In the genomic region with DNA sequence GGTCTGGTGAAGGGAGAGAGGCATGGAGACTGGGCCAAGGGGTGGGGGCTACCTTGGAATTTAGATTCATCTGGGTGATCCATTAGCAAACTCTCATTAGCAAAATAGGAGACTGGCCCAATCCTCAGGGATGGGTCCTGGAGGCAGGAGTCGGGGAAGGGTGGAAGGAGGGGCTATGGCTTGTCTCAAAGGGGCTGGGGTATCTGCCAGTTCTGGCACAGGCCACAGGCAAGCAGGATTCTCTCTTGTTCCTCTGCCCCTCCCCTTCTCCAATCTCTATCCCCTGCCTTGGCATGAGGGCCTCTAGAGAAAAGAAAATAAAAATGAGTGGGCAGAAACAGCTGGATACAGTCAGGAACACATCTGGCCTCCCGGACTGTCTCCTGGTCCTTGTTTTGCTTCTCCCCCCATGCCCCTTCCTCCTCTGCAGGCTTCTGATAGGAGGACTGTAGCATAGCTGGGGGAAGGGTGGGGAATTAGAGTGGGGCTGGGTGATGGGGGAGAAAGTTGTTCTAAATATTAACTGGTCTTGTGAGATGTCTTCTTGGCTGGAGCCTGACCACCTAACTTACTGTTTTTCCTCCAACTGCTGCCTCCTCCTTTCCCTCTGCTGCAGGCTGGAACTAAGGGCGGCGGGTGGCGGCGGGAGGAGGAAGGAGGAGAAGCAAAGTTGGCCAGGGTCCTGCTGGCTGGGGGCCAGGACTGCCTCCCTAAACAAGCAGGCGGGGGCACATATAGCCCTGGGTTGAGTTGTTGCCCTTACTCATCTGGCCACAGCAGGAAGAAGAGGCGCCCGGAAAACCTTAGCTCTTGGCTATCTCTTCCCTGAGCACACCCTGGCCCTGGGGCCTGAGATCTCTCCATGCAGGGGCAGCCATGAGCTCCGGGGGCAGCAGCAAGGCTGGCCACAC, we compare ENCODE assay signal across 9 cellular contexts. TPM values are rescaled to one million over a fixed set of nuclear protein-coding genes. Genes with fewer than 3 reads are reported as not detected.
A peak's percentile ranks its signal among the peaks of the same experiment; 100 is the strongest.
DNase-seq lines count a peak whose midpoint lies in the region; ATAC-seq and TF ChIP-seq lines count a peak whose summit lies in the region.
"Had no signal": no experiment of that assay in that cellular context is flagged by ENCODE, and none has a peak within 500 bp of the region (broad histone marks: within the 10 kb centered on the region; RNA-seq: fewer than 3 reads in every experiment).

No MANE protein-coding gene starts in this region.

- BruUV-seq in mammary epithelial cell (replicated peaks; lab: Mats Ljungman, UMichigan) = no TSS peak

- TF ChIP-seq CTCF in mammary epithelial cell (conservative IDR thresholded peaks at IDR 0.05 in 1 of 2, IDR thresholded peaks at IDR 0.05 in 1 of 2; ENCODE audit: extremely low read depth in 1 of 2, insufficient read depth in 1 of 2, low read depth in 1 of 2, low read length in 2 of 2) (no peak), lower leg skin (IDR thresholded peaks at IDR 0.05) (no peak), uterus (IDR thresholded peaks at IDR 0.05) (no peak)

- TF ChIP-seq POLR2A in lower leg skin (IDR thresholded peaks at IDR 0.05) = no peak
- peak in 1 of 2 donors; percentile 29 for TF ChIP-seq POLR2A in uterus (IDR thresholded peaks at IDR 0.05)

- H3K9me3 ChIP-seq in mammary epithelial cell (replicated peaks; ENCODE audit: insufficient read depth, low read length) = no peaks in the 10 kb centered on the region
- no peaks in the 10 kb centered on the region for H3K9me3 ChIP-seq in uterus
- H3K9me3 ChIP-seq: BLaER1 had no signal

- H3K27ac ChIP-seq in mammary epithelial cell (ENCODE audit: insufficient read depth, low read depth, low read length) (no peak overlapping the region), uterus (peak overlapping the region; percentile 80 to 81)
- H3K27ac ChIP-seq: BLaER1 had no signal

- no peaks in the 10 kb centered on the region for H3K36me3 ChIP-seq in mammary epithelial cell (ENCODE audit: insufficient read depth, low read length)
- H3K36me3 ChIP-seq in uterus = no peaks in the 10 kb centered on the region
- H3K36me3 ChIP-seq: BLaER1 had no signal

- peak overlapping the region; percentile 69 for H2AFZ ChIP-seq in mammary epithelial cell (ENCODE audit: low read depth, low read length)

- H3K27me3 ChIP-seq in mammary epithelial cell (ENCODE audit: insufficient read depth, low read length) = no peaks in the 10 kb centered on the region
- no peaks in the 10 kb centered on the region for H3K27me3 ChIP-seq in uterus

- peak overlapping the region; percentile 58 for H3K27ac Mint-ChIP-seq in activated naive CD4-positive, alpha-beta T cell treated with anti-CD3 and anti-CD28 coated beads for 36 hours
- no peak overlapping the region for H3K27ac Mint-ChIP-seq in activated CD4-positive, alpha-beta T cell treated with anti-CD3 and anti-CD28 coated beads, Interleukin-2, amount 10 ng/mL, durations not matched to agents 24 days and 14 days

- peak overlapping the region; percentile 71 for H3K4me2 ChIP-seq in mammary epithelial cell (ENCODE audit: insufficient read depth, low read depth, low read length)
- H3K4me2 ChIP-seq: BLaER1 had no signal

- H3K4me1 ChIP-seq in mammary epithelial cell (ENCODE audit: insufficient read depth, low read length) = peaks cover 2% of the 10 kb centered on the region
- H3K4me1 ChIP-seq in uterus = peaks cover 0 to 4% of the 10 kb centered on the region in 2 donors

- WGBS in mammary epithelial cell (ENCODE audit: low coverage, missing lambda C conversion rate) = 19% methylated on average over 8 of the region's 10 CpGs
- WGBS in lower leg skin, 2 donors = 7 to 22% methylated on average over 9 of the region's 10 CpGs

- H3K4me3 Mint-ChIP-seq in activated naive CD4-positive, alpha-beta T cell treated with anti-CD3 and anti-CD28 coated beads for 36 hours = no peak overlapping the region
- H3K4me3 Mint-ChIP-seq in activated CD4-positive, alpha-beta T cell treated with anti-CD3 and anti-CD28 coated beads, Interleukin-2, amount 10 ng/mL, durations not matched to agents 24 days and 14 days = no peak overlapping the region

- in situ Hi-C loops in mammary epithelial cell (cut with MboI; ENCODE audit: low sequenced_read_pairs in 2 of 2) = loop anchor here (10.0 to 25.0 kb wide), 3 partner anchors 397 to 1149 kb away; no protein-coding TSS in a partner anchor

- intact Hi-C loops in activated naive CD4-positive, alpha-beta T cell treated with anti-CD3 and anti-CD28 coated beads for 36 hours (cut with micrococcal nuclease) = no loop called here
- intact Hi-C loops in mammary epithelial cell (cut with micrococcal nuclease) = no loop called here
- intact Hi-C loops in lower leg skin (cut with DNase I; ENCODE audit: low total_unique reads) = loop anchor here (10.0 kb wide), 1 partner anchor 137 kb away; no protein-coding TSS in a partner anchor
- intact Hi-C loops in uterus (cut with DNase I; ENCODE audit: low total_unique reads) = no loop called here
- intact Hi-C loops in activated CD4-positive, alpha-beta T cell treated with anti-CD3 and anti-CD28 coated beads, Interleukin-2, amount 10 ng/mL, durations not matched to agents 24 days and 14 days (cut with micrococcal nuclease) = loop anchor here (10.0 kb wide), 1 partner anchor 527 kb away; no protein-coding TSS in a partner anchor

- no peaks in the 10 kb centered on the region for H3K36me3 Mint-ChIP-seq in activated naive CD4-positive, alpha-beta T cell treated with anti-CD3 and anti-CD28 coated beads for 36 hours (ENCODE audit: low read depth)
- no peaks in the 10 kb centered on the region for H3K36me3 Mint-ChIP-seq in activated CD4-positive, alpha-beta T cell treated with anti-CD3 and anti-CD28 coated beads, Interleukin-2, amount 10 ng/mL, durations not matched to agents 24 days and 14 days (ENCODE audit: low read depth)

- H3K27me3 Mint-ChIP-seq in activated naive CD4-positive, alpha-beta T cell treated with anti-CD3 and anti-CD28 coated beads for 36 hours (ENCODE audit: low read depth) = no peaks in the 10 kb centered on the region
- H3K27me3 Mint-ChIP-seq in activated CD4-positive, alpha-beta T cell treated with anti-CD3 and anti-CD28 coated beads, Interleukin-2, amount 10 ng/mL, durations not matched to agents 24 days and 14 days = no peaks in the 10 kb centered on the region

- ATAC-seq in HG03280 (IDR thresholded peaks at IDR 0.05; ENCODE audit: unreplicated experiment) (no peak), HG02852 (IDR thresholded peaks at IDR 0.05; ENCODE audit: unreplicated experiment) (no peak)

- H3K9me3 Mint-ChIP-seq in activated naive CD4-positive, alpha-beta T cell treated with anti-CD3 and anti-CD28 coated beads for 36 hours = no peaks in the 10 kb centered on the region
- H3K9me3 Mint-ChIP-seq in activated CD4-positive, alpha-beta T cell treated with anti-CD3 and anti-CD28 coated beads, Interleukin-2, amount 10 ng/mL, durations not matched to agents 24 days and 14 days = no peaks in the 10 kb centered on the region

- no peaks in the 10 kb centered on the region for H3K4me1 Mint-ChIP-seq in activated naive CD4-positive, alpha-beta T cell treated with anti-CD3 and anti-CD28 coated beads for 36 hours (ENCODE audit: low read depth)
- peaks cover under 1% of the 10 kb centered on the region for H3K4me1 Mint-ChIP-seq in activated CD4-positive, alpha-beta T cell treated with anti-CD3 and anti-CD28 coated beads, Interleukin-2, amount 10 ng/mL, durations not matched to agents 24 days and 14 days

- H3K9ac ChIP-seq in mammary epithelial cell (ENCODE audit: insufficient read depth, low read length) = no peak overlapping the region
- H3K9ac ChIP-seq: BLaER1 had no signal

- peak overlapping the region in 1 of 3 experiments; percentile 25 for H3K4me3 ChIP-seq in mammary epithelial cell (replicated peaks in 1 of 3; ENCODE audit: insufficient read depth in 1 of 3, low read depth in 2 of 3, low read length in 3 of 3)
- H3K4me3 ChIP-seq in lower leg skin (ENCODE audit: low read depth, poor library complexity, severe bottlenecking) = no peak overlapping the region
- peak overlapping the region; percentile 20 to 33 for H3K4me3 ChIP-seq in uterus
- H3K4me3 ChIP-seq: BLaER1 had no signal

- dilution Hi-C loops in mammary epithelial cell (cut with HindIII; ENCODE audit: low sequenced_read_pairs) = no loop called here

- H4K20me1 ChIP-seq in mammary epithelial cell (ENCODE audit: insufficient read depth, low read length) = no peaks in the 10 kb centered on the region
- H4K20me1 ChIP-seq: BLaER1 had no signal

- no peaks in the 10 kb centered on the region for H3K79me2 ChIP-seq in mammary epithelial cell (ENCODE audit: insufficient read depth, low read length)

- DNase-seq in activated naive CD4-positive, alpha-beta T cell treated with anti-CD3 and anti-CD28 coated beads for 36 hours = no peak
- no peak for DNase-seq in activated naive CD4-positive, alpha-beta T cell (lab: John Stamatoyannopoulos, UW)
- DNase-seq in mammary epithelial cell (peak; percentile 34), lower leg skin (ENCODE audit: low spot score in 2 of 2) (peak; percentile 67 to 96), uterus (peak; percentile 83 to 91)
- DNase-seq in activated CD4-positive, alpha-beta T cell treated with anti-CD3 and anti-CD28 coated beads, Interleukin-2, amount 10 ng/mL, durations not matched to agents 24 days and 14 days = no peak

- CTCF ChIA-PET in activated naive CD4-positive, alpha-beta T cell treated with anti-CD3 and anti-CD28 coated beads for 36 hours (lab: Charles Lee) = no interaction called here
- CTCF ChIA-PET in mammary epithelial cell (lab: Charles Lee; ENCODE audit: low non-redundant PET) = interaction anchor here (1.1 kb wide), 1 partner anchor 398 kb away, joined by 3 read pairs; no protein-coding TSS in a partner anchor

RNA-seq across cellular contexts. Expression of a gene that starts 53.3 kb away (rescaled TPM):
- 10 to 100 TPM; 60.4 to 61.1 TPM for total RNA-seq in activated naive CD4-positive, alpha-beta T cell treated with anti-CD3 and anti-CD28 coated beads for 36 hours
- total RNA-seq in mammary epithelial cell (10 to 100 TPM; 12.0 to 37.2 TPM), lower leg skin (10 to 100 TPM; 16.3 to 27.2 (median 21.0) TPM), uterus (10 to 100 TPM in 3 of 4 donors, 1 to 10 TPM in 1; 8.2 to 40.9 (median 17.9) TPM)
- 31.7 TPM for polyA plus RNA-seq in mammary epithelial cell
- polyA minus RNA-seq in mammary epithelial cell = 43.9 TPM
- 61.0 and 64.0 TPM in 2 replicates for total RNA-seq in activated CD4-positive, alpha-beta T cell treated with anti-CD3 and anti-CD28 coated beads, Interleukin-2, amount 10 ng/mL, durations not matched to agents 24 days and 14 days

Comparison
In these comparisons a context has a peak if more than half of its experiments do, and no peak if none do; other contexts are left out.
1. DNase-seq: peak in mammary epithelial cell (single experiment), lower leg skin (2 of 2) and uterus (2 of 2); none in activated naive CD4-positive, alpha-beta T cell treated with anti-CD3 and anti-CD28 coated beads for 36 hours (single experiment), activated naive CD4-positive, alpha-beta T cell (0 of 4) and activated CD4-positive, alpha-beta T cell treated with anti-CD3 and anti-CD28 coated beads, Interleukin-2, amount 10 ng/mL, durations not matched to agents 24 days and 14 days (single experiment).
2. intact Hi-C loops: an anchor here in lower leg skin (10.0 kb wide) and activated CD4-positive, alpha-beta T cell treated with anti-CD3 and anti-CD28 coated beads, Interleukin-2, amount 10 ng/mL, durations not matched to agents 24 days and 14 days (10.0 kb wide); none called in activated naive CD4-positive, alpha-beta T cell treated with anti-CD3 and anti-CD28 coated beads for 36 hours, mammary epithelial cell and uterus.